Comparison of ENCODE assay signal across 1 cellular context in genomic region chr2:106562826-106563594, GRCh38.
TF ChIP-seq lines count a peak whose summit lies in the region.

No MANE protein-coding gene starts in this region.

TF ChIP-seq in K562, 482 proteins besides CTCF, POLR2A, EP300 and RAD21 (continued from another document):
- TF ChIP-seq ZBTB40 (IDR thresholded peaks at IDR 0.05) (no peak), ZBTB40 (CRISPR knock-in tag; IDR thresholded peaks at IDR 0.05) (no peak), EZH2 (IDR thresholded peaks at IDR 0.05; ENCODE audit: borderline replicate concordance, low read depth, low read length) (no peak)
